28 cellular contexts compared by ENCODE assay signal in genomic region chr17:81707725-81708646, GRCh38. TPM values are rescaled to one million over a fixed set of nuclear protein-coding genes. Genes with fewer than 3 reads are reported as not detected.
DNase-seq lines count a peak whose midpoint lies in the region; FAIRE-seq and TF ChIP-seq lines count a peak whose summit lies in the region.
"Had no signal": no experiment of that assay in that cellular context is flagged by ENCODE, and none has a peak within 500 bp of the region (broad histone marks: within the 10 kb centered on the region; RNA-seq: fewer than 3 reads in every experiment).

No MANE protein-coding gene starts in this region.

- peaks cover 20% of the 10 kb centered on the region for H3K4me1 Mint-ChIP-seq in activated CD4-positive, alpha-beta T cell treated with anti-CD3 and anti-CD28 coated beads, Interleukin-2, amount 10 ng/mL, durations not matched to agents 24 days and 14 days

- DNase-seq in activated CD4-positive, alpha-beta T cell treated with anti-CD3 and anti-CD28 coated beads, Interleukin-2, amount 10 ng/mL, durations not matched to agents 24 days and 14 days: peak; percentile 56
- DNase-seq in activated CD4-positive, alpha-beta T cell treated with anti-CD3 and anti-CD28 coated beads, Interleukin-2, amount 50 U/mL, for 1 hour: no peak
- peak; percentile 71 for DNase-seq in kidney
- no peak for DNase-seq in GM10248 (ENCODE audit: extremely low spot score)
- DNase-seq in dedifferentiated amniotic fluid mesenchymal stem cell (ENCODE audit: extremely low spot score): no peak
- DNase-seq: activated B cell treated with CpG ODN at 0.5 μM for 24 hours; activated CD4-positive, alpha-beta memory T cell treated with anti-CD3 and anti-CD28 coated beads for 36 hours; activated naive CD4-positive, alpha-beta T cell treated with Interleukin-2 at 50 U/mL for 16 hours; activated T-cell treated with anti-CD3 and anti-CD28 coated beads, Interleukin-2, amount 50 U/mL, for 1 hour; colonic mucosa; esophagus squamous epithelium; gastrocnemius medialis; hypothalamus; KG1; midbrain; natural killer cell; NCI-H1436 treated with DMSO at 0.1 percent for 48 hours; NCI-H510A treated with DMSO at 0.1 percent for 48 hours; NK-92 treated with Interleukin-12 subunit alpha and Interleukin-12 subunit beta, amount 100 ng/mL, for 24 hours; sigmoid colon; stimulated activated CD8-positive, alpha-beta memory T cell treated with anti-CD3 and anti-CD28 coated beads, Interleukin-4, amount 100 ng/mL, for 48 hours; T1000; transverse colon had no signal

- no peak overlapping the region for H3K4me3 Mint-ChIP-seq in activated CD4-positive, alpha-beta T cell treated with anti-CD3 and anti-CD28 coated beads, Interleukin-2, amount 10 ng/mL, durations not matched to agents 24 days and 14 days
- H3K4me3 Mint-ChIP-seq: activated B cell treated with CpG ODN at 0.5 μM for 24 hours; activated CD4-positive, alpha-beta memory T cell treated with anti-CD3 and anti-CD28 coated beads for 36 hours; B cell; endodermal cell; natural killer cell had no signal

- intact Hi-C loops in activated CD4-positive, alpha-beta T cell treated with anti-CD3 and anti-CD28 coated beads, Interleukin-2, amount 10 ng/mL, durations not matched to agents 24 days and 14 days (cut with micrococcal nuclease): no loop called here
- intact Hi-C loops in kidney (cut with DNase I): no loop called here

- H3K36me3 ChIP-seq in HEK293 (ENCODE audit: control insufficient read depth in 2 of 2, insufficient read depth in 1 of 2, low read length in 2 of 2) (peaks cover 17 to 49% of the 10 kb centered on the region in 2 experiments), kidney (ENCODE audit: control insufficient read depth in 1 of 2, insufficient read depth in 2 of 2, low read length in 2 of 2) (peaks cover 0 to 5% of the 10 kb centered on the region in 2 donors)

- POLR2A ChIA-PET in HEK293 (lab: Yijun Ruan, JAX): interaction anchor here (1.4 to 2.6 kb wide), 4 partner anchors 11 to 159 kb away, joined by 7 to 17 read pairs (median 8); partner anchors contain the start of genes ARL16 and HGS
- POLR2A ChIA-PET in GM10248 (lab: Yijun Ruan, JAX): no interaction called here

- no peak for FAIRE-seq in kidney (lab: Jason Lieb, UNC)

- no peak overlapping the region for H3K4me3 ChIP-seq in HEK293 (ENCODE audit: low read depth, low read length)
- H3K4me3 ChIP-seq in kidney (ENCODE audit: low read length in 2 of 2): no peak overlapping the region
- H3K4me3 ChIP-seq: colonic mucosa, esophagus squamous epithelium, gastrocnemius medialis, sigmoid colon, transverse colon had no signal

- no peak overlapping the region for H3K27ac Mint-ChIP-seq in activated CD4-positive, alpha-beta T cell treated with anti-CD3 and anti-CD28 coated beads, Interleukin-2, amount 10 ng/mL, durations not matched to agents 24 days and 14 days
- H3K27ac Mint-ChIP-seq: activated B cell treated with CpG ODN at 0.5 μM for 24 hours; activated CD4-positive, alpha-beta memory T cell treated with anti-CD3 and anti-CD28 coated beads for 36 hours; B cell; endodermal cell; natural killer cell had no signal

- H3K4me1 ChIP-seq in HEK293 (ENCODE audit: control insufficient read depth, insufficient read depth, low read length) (peaks cover 6% of the 10 kb centered on the region; the same call in 1 of the 2 replicates), kidney (ENCODE audit: control insufficient read depth in 1 of 2, insufficient read depth in 1 of 2, low read depth in 1 of 2, low read length in 2 of 2) (peaks cover 7 to 27% of the 10 kb centered on the region in 2 donors)

- no peaks in the 10 kb centered on the region for H3K27me3 Mint-ChIP-seq in activated CD4-positive, alpha-beta T cell treated with anti-CD3 and anti-CD28 coated beads, Interleukin-2, amount 10 ng/mL, durations not matched to agents 24 days and 14 days
- H3K27me3 Mint-ChIP-seq: activated B cell treated with CpG ODN at 0.5 μM for 24 hours; activated CD4-positive, alpha-beta memory T cell treated with anti-CD3 and anti-CD28 coated beads for 36 hours; B cell had no signal

- H3K9me3 Mint-ChIP-seq in activated CD4-positive, alpha-beta T cell treated with anti-CD3 and anti-CD28 coated beads, Interleukin-2, amount 10 ng/mL, durations not matched to agents 24 days and 14 days: no peaks in the 10 kb centered on the region
- H3K9me3 Mint-ChIP-seq: activated B cell treated with CpG ODN at 0.5 μM for 24 hours; activated CD4-positive, alpha-beta memory T cell treated with anti-CD3 and anti-CD28 coated beads for 36 hours; endodermal cell; H9; natural killer cell had no signal

- no peak overlapping the region for H3K9ac ChIP-seq in kidney (ENCODE audit: low read length in 2 of 2)
- H3K9ac ChIP-seq: parathyroid adenoma had no signal

- CTCF ChIA-PET in HEK293 (lab: Yijun Ruan, JAX) (interaction anchor here (1.2 kb wide), 1 partner anchor 23 kb away, joined by 4 read pairs; no protein-coding TSS in a partner anchor), GM10248 (lab: Yijun Ruan, JAX) (interaction anchor here (1.5 kb wide), 1 partner anchor 24 kb away, joined by 3 read pairs; the partner anchor contains the start of genes ARL16 and HGS)

- H3K9me3 ChIP-seq in HEK293 (ENCODE audit: control insufficient read depth, insufficient read depth, low read depth, low read length) (no peaks in the 10 kb centered on the region), kidney (ENCODE audit: control insufficient read depth in 1 of 2, low read length in 2 of 2) (no peaks in the 10 kb centered on the region)
- H3K9me3 ChIP-seq: colonic mucosa, esophagus squamous epithelium, gastrocnemius medialis, sigmoid colon, transverse colon had no signal

- H3K36me3 Mint-ChIP-seq in activated CD4-positive, alpha-beta T cell treated with anti-CD3 and anti-CD28 coated beads, Interleukin-2, amount 10 ng/mL, durations not matched to agents 24 days and 14 days (ENCODE audit: low read depth): peaks cover 41% of the 10 kb centered on the region
- H3K36me3 Mint-ChIP-seq: natural killer cell had no signal

- no peak for TF ChIP-seq CTCF in HEK293 (tag by site-specific recombination; IDR thresholded peaks at IDR 0.05)
- no peak for TF ChIP-seq CTCF in kidney (IDR thresholded peaks at IDR 0.05; ENCODE audit: borderline replicate concordance, extremely low read depth, insufficient read depth)
- TF ChIP-seq CTCF in GM10248 (IDR thresholded peaks at IDR 0.05; ENCODE audit: control extremely low read depth, extremely low read depth, low read depth, missing control alignments): no peak

- H3K27ac ChIP-seq in HEK293 (ENCODE audit: extremely low read depth, low read depth, low read length) (peak overlapping the region; percentile 5; the same call in 1 of the 2 replicates), kidney (ENCODE audit: low read depth in 2 of 2, low read length in 2 of 2) (no peak overlapping the region)
- H3K27ac ChIP-seq: colonic mucosa, esophagus squamous epithelium, gastrocnemius medialis, parathyroid adenoma, sigmoid colon, transverse colon had no signal

TF ChIP-seq in HEK293, 187 proteins besides CTCF, POLR2A, EP300 and RAD21 (continues in another document):
- TF ChIP-seq ZBTB17 (tag by site-specific recombination; IDR thresholded peaks at IDR 0.05): no peak
- TF ChIP-seq KLF9 (tag by site-specific recombination; IDR thresholded peaks at IDR 0.05; ENCODE audit: low read depth): peak; percentile 64
- no peak for TF ChIP-seq ZNF23 (tag by site-specific recombination; IDR thresholded peaks at IDR 0.05; ENCODE audit: borderline replicate concordance)
- 0 out of 2 replicates have a peak, but pooled peaks have one; percentile 29 for TF ChIP-seq ZBTB8A (tag by site-specific recombination; IDR thresholded peaks at IDR 0.05)
- TF ChIP-seq ZNF600 (tag by site-specific recombination; IDR thresholded peaks at IDR 0.05): peak; percentile 82
- 0 out of 2 replicates have a peak, but pooled peaks have one; percentile 10 for TF ChIP-seq ZNF341 (tag by site-specific recombination; IDR thresholded peaks at IDR 0.05; ENCODE audit: low read depth)
- peak; percentile 76 for TF ChIP-seq ZNF692 (tag by site-specific recombination; IDR thresholded peaks at IDR 0.05)
- TF ChIP-seq ZFP69B (tag by site-specific recombination; IDR thresholded peaks at IDR 0.05): peak; percentile 83
- no peak for TF ChIP-seq ZNF624 (tag by site-specific recombination; IDR thresholded peaks at IDR 0.05)

RNA-seq across cellular contexts. Expression of gene SLC25A10, which starts 4.1 kb away (rescaled TPM):
- total RNA-seq in activated CD4-positive, alpha-beta T cell treated with anti-CD3 and anti-CD28 coated beads, Interleukin-2, amount 10 ng/mL, durations not matched to agents 24 days and 14 days: 48.6 and 52.7 TPM in 2 replicates
- 19.9 TPM for total RNA-seq in kidney
- polyA plus RNA-seq in kidney (ENCODE audit: insufficient read depth, low read depth, low replicate concordance): 94.5 TPM

RNA-seq across cellular contexts. Expression of gene MRPL12, which starts 4.8 kb away (rescaled TPM):
- 232 and 233 TPM in 2 replicates for total RNA-seq in activated CD4-positive, alpha-beta T cell treated with anti-CD3 and anti-CD28 coated beads, Interleukin-2, amount 10 ng/mL, durations not matched to agents 24 days and 14 days
- total RNA-seq in kidney: 52.4 TPM
- 251 TPM for polyA plus RNA-seq in kidney (ENCODE audit: insufficient read depth, low read depth, low replicate concordance)

RNA-seq across cellular contexts. Expression of gene HGS, which starts 24.2 kb away (rescaled TPM):
- total RNA-seq in activated CD4-positive, alpha-beta T cell treated with anti-CD3 and anti-CD28 coated beads, Interleukin-2, amount 10 ng/mL, durations not matched to agents 24 days and 14 days: 136 and 137 TPM in 2 replicates
- 95.3 TPM for total RNA-seq in kidney
- 85.5 TPM for polyA plus RNA-seq in kidney (ENCODE audit: insufficient read depth, low read depth, low replicate concordance)

RNA-seq across cellular contexts. Expression of gene ARL16, which starts 24.4 kb away (rescaled TPM):
- total RNA-seq in activated CD4-positive, alpha-beta T cell treated with anti-CD3 and anti-CD28 coated beads, Interleukin-2, amount 10 ng/mL, durations not matched to agents 24 days and 14 days: 34.9 and 37.6 TPM in 2 replicates
- total RNA-seq in kidney: 34.7 TPM
- 76.1 TPM for polyA plus RNA-seq in kidney (ENCODE audit: insufficient read depth, low read depth, low replicate concordance)

RNA-seq across cellular contexts. Expression of gene CCDC137, which starts 41.4 kb away (rescaled TPM):
- total RNA-seq in activated CD4-positive, alpha-beta T cell treated with anti-CD3 and anti-CD28 coated beads, Interleukin-2, amount 10 ng/mL, durations not matched to agents 24 days and 14 days: 54.7 and 60.2 TPM in 2 replicates
- 18.8 TPM for total RNA-seq in kidney
- polyA plus RNA-seq in kidney (ENCODE audit: insufficient read depth, low read depth, low replicate concordance): 14.7 TPM

Comparison
In these comparisons a context has a peak if more than half of its experiments do, and no peak if none do; other contexts are left out.
1. DNase-seq: peak in activated CD4-positive, alpha-beta T cell treated with anti-CD3 and anti-CD28 coated beads, Interleukin-2, amount 10 ng/mL, durations not matched to agents 24 days and 14 days (single experiment) and kidney (single experiment); none in activated CD4-positive, alpha-beta T cell treated with anti-CD3 and anti-CD28 coated beads, Interleukin-2, amount 50 U/mL, for 1 hour (single experiment), GM10248 (single experiment) and dedifferentiated amniotic fluid mesenchymal stem cell (single experiment).